20 cellular contexts compared by ENCODE assay signal in genomic region chr6:53611342-53611741, GRCh38. TPM values are rescaled to one million over a fixed set of nuclear protein-coding genes. Genes with fewer than 3 reads are reported as not detected.
DNase-seq lines count a peak whose midpoint lies in the region; TF ChIP-seq lines count a peak whose summit lies in the region.
"Had no signal": no experiment of that assay in that cellular context is flagged by ENCODE, and none has a peak within 500 bp of the region (broad histone marks: within the 10 kb centered on the region; RNA-seq: fewer than 3 reads in every experiment).

No MANE protein-coding gene starts in this region.

- no peak for TF ChIP-seq EP300 in transverse colon (IDR thresholded peaks at IDR 0.05; ENCODE audit: low read depth)

- H3F3A ChIP-seq in PC-9 (ENCODE audit: insufficient read depth, low read depth), result peaks cover 48% of the 10 kb centered on the region

- POLR2A ChIA-PET in PC-9 (lab: Charles Lee; ENCODE audit: unreplicated experiment), result interaction anchor here (0.6 kb wide), 1 partner anchor 1114 kb away, joined by 4 read pairs; no protein-coding TSS in a partner anchor

- H3K9me2 ChIP-seq in PC-9 (ENCODE audit: insufficient read depth), result no peaks in the 10 kb centered on the region

- peak overlapping the region; percentile 70; the same call in 1 of the 2 replicates for H3K4me2 ChIP-seq in PC-9
- H3K4me2 ChIP-seq: neural progenitor cell had no signal

- in situ Hi-C loops in transverse colon (cut with MboI; ENCODE audit: low pct_ligation_motif_present in 1 of 4, low pct_unique_long_range_greater_than_20kb in 1 of 4, low sequenced_read_pairs in 3 of 4), result no loop called here

- TF ChIP-seq POLR2A in transverse colon (IDR thresholded peaks at IDR 0.05), result no peak

- DNase-seq in HT-29 (ENCODE audit: low spot score) (peak; percentile 45), PC-9 (peak in 1 of 2 experiments; percentile 49), fibroblast of mammary gland (ENCODE audit: low read depth) (peak; percentile 34), transverse colon (no peak), globus pallidus (ENCODE audit: low spot score) (no peak), activated gamma-delta T cell (lab: John Stamatoyannopoulos, UW) (no peak), kidney glomerular epithelial cell (lab: John Stamatoyannopoulos, UW) (no peak)
- DNase-seq: activated effector memory CD4-positive, alpha-beta T cell treated with anti-CD3 and anti-CD28 coated beads, Interleukin-2, amount 50 U/mL, for 16 hours; CD8-positive, alpha-beta T cell; DND-41; glutamatergic neuron; stimulated activated CD4-positive, alpha-beta T cell treated with anti-CD3 and anti-CD28 coated beads, Interleukin-2, amount 100 ng/mL, for 24 hours; stimulated activated naive CD4-positive, alpha-beta T cell; T-helper 2 cell; WERI-Rb-1 had no signal

- H3K4me1 ChIP-seq in PC-9 (replicated peaks; ENCODE audit: insufficient read depth), result peaks cover 55% of the 10 kb centered on the region
- H3K4me1 ChIP-seq in transverse colon, result peaks cover 11 to 53% (median 17%) of the 10 kb centered on the region in 4 donors
- H3K4me1 ChIP-seq: neural progenitor cell, prostate gland had no signal

- no TSS peak for BruUV-seq in PC-9 (replicated peaks; lab: Mats Ljungman, UMichigan)

- no peaks in the 10 kb centered on the region for H4K20me1 ChIP-seq in PC-9 (ENCODE audit: insufficient read depth)

- CTCF ChIA-PET in PC-9 (lab: Charles Lee), result no interaction called here

- TF ChIP-seq CTCF in PC-9 (conservative IDR thresholded peaks at IDR 0.05) (no peak), fibroblast of mammary gland (conservative IDR thresholded peaks at IDR 0.05; ENCODE audit: control insufficient read depth, insufficient read depth, low read depth, low read length) (no peak), transverse colon (IDR thresholded peaks at IDR 0.05) (no peak)

- peaks cover 36% of the 10 kb centered on the region for H3K79me2 ChIP-seq in PC-9 (ENCODE audit: low read depth)

- H2AFZ ChIP-seq in PC-9, result no peak overlapping the region
- H2AFZ ChIP-seq: neural progenitor cell had no signal

- peak overlapping the region; percentile 100 for H3K27ac ChIP-seq in PC-9
- H3K27ac ChIP-seq in transverse colon, result peak overlapping the region; percentile 35 to 69 (median 60)
- H3K27ac ChIP-seq: cardiac muscle cell, neural progenitor cell, prostate gland, thoracic aorta, WERI-Rb-1 had no signal

- intact Hi-C loops in PC-9 (cut with micrococcal nuclease; ENCODE audit: unreplicated experiment) (no loop called here), transverse colon (cut with DNase I; ENCODE audit: low total_unique reads) (no loop called here)

- H3K36me3 ChIP-seq in PC-9 (ENCODE audit: low read depth) (peaks cover 41% of the 10 kb centered on the region), transverse colon (no peaks in the 10 kb centered on the region)
- H3K36me3 ChIP-seq: cardiac muscle cell, neural progenitor cell, prostate gland, thoracic aorta, WERI-Rb-1 had no signal

- H3K27me3 ChIP-seq in PC-9 (ENCODE audit: insufficient read depth, low read depth) (no peaks in the 10 kb centered on the region), transverse colon (no peaks in the 10 kb centered on the region)
- H3K27me3 ChIP-seq: cardiac muscle cell, neural progenitor cell had no signal

- peaks cover 13% of the 10 kb centered on the region for H3K9me3 ChIP-seq in PC-9 (ENCODE audit: insufficient read depth, low read depth)
- H3K9me3 ChIP-seq in transverse colon, result no peaks in the 10 kb centered on the region
- H3K9me3 ChIP-seq: prostate gland, thoracic aorta had no signal

- no peak overlapping the region for H3K4me3 ChIP-seq in PC-9
- no peak overlapping the region for H3K4me3 ChIP-seq in fibroblast of mammary gland (ENCODE audit: control insufficient read depth, low read depth, low read length)
- H3K4me3 ChIP-seq in transverse colon, result no peak overlapping the region
- H3K4me3 ChIP-seq: cardiac muscle cell, neural progenitor cell, prostate gland, thoracic aorta had no signal

RNA-seq across cellular contexts. Expression of gene KLHL31, which starts 54.2 kb away (rescaled TPM):
- 0.99 and 1.2 TPM in 2 replicates for total RNA-seq in HT-29 (2014; rRNA removed; shearing (Covaris generic))
- total RNA-seq in PC-9 (2021), result 0.93 and 1.1 TPM in 2 replicates
- total RNA-seq in transverse colon, result 1 to 10 TPM in 1 of 4 donors, under 1 TPM in 1, not detected in 2; 0.41 to 1.3 TPM
- total RNA-seq: LHCN-M2 had no signal

Comparison
In these comparisons a context has a peak if more than half of its experiments do, and no peak if none do; other contexts are left out.
1. DNase-seq: peak in HT-29 (single experiment) and fibroblast of mammary gland (single experiment); none in transverse colon (single experiment), globus pallidus (single experiment), activated gamma-delta T cell (single experiment) and kidney glomerular epithelial cell (single experiment).